Comparison of ENCODE assay signal across 8 cellular contexts in genomic region chr2:27920148-27920885, GRCh38. TPM values are rescaled to one million over a fixed set of nuclear protein-coding genes. Genes with fewer than 3 reads are reported as not detected.
DNase-seq lines count a peak whose midpoint lies in the region; ATAC-seq and TF ChIP-seq lines count a peak whose summit lies in the region.

No MANE protein-coding gene starts in this region.

- H3K27ac Mint-ChIP-seq in activated naive CD4-positive, alpha-beta T cell treated with anti-CD3 and anti-CD28 coated beads, Interleukin-2, amount 10 ng/mL, durations not matched to agents 7 days and 5 days = no peak overlapping the region

- peaks cover 0 to 14% (median 5%) of the 10 kb centered on the region in 11 experiments; a peak in 7 of 22 replicates for H3K36me3 ChIP-seq in BLaER1 treated with 17β-estradiol and CSF1 and Interleukin-3, amounts not matched to agents 10 nM and 100 nM
- no peaks in the 10 kb centered on the region for H3K36me3 ChIP-seq in muscle layer of duodenum (ENCODE audit: control insufficient read depth in 1 of 2, insufficient read depth in 2 of 2, low read length in 2 of 2)

- intact Hi-C loops in dorsolateral prefrontal cortex (cut with DNase I) = no loop called here

- H3K4me3 Mint-ChIP-seq in activated naive CD4-positive, alpha-beta T cell treated with anti-CD3 and anti-CD28 coated beads, Interleukin-2, amount 10 ng/mL, durations not matched to agents 7 days and 5 days = no peak overlapping the region

- no peaks in the 10 kb centered on the region for H4K20me1 ChIP-seq in BLaER1 treated with 17β-estradiol and CSF1 and Interleukin-3, amounts not matched to agents 10 nM and 100 nM

- peaks cover 7% of the 10 kb centered on the region for H3K4me1 Mint-ChIP-seq in activated naive CD4-positive, alpha-beta T cell treated with anti-CD3 and anti-CD28 coated beads, Interleukin-2, amount 10 ng/mL, durations not matched to agents 7 days and 5 days

- ATAC-seq in HG03354 (IDR thresholded peaks at IDR 0.05; ENCODE audit: poor library complexity, severe bottlenecking, unreplicated experiment) = no peak

- peak overlapping the region in 6 of 11 experiments; percentile 1 to 82 (median 59); a peak in 9 of 22 replicates for H3K27ac ChIP-seq in BLaER1 treated with 17β-estradiol and CSF1 and Interleukin-3, amounts not matched to agents 10 nM and 100 nM
- H3K27ac ChIP-seq in dorsolateral prefrontal cortex = peak overlapping the region in 33 of 59 donors; percentile 1 to 83 (median 48)
- peak overlapping the region; percentile 19 for H3K27ac ChIP-seq in muscle layer of duodenum (ENCODE audit: low read length)

- peaks cover 8% of the 10 kb centered on the region for H3K36me3 Mint-ChIP-seq in activated naive CD4-positive, alpha-beta T cell treated with anti-CD3 and anti-CD28 coated beads, Interleukin-2, amount 10 ng/mL, durations not matched to agents 7 days and 5 days

- peak overlapping the region in 2 of 11 experiments; percentile 25 to 58; a peak in 2 of 22 replicates for H3K9ac ChIP-seq in BLaER1 treated with 17β-estradiol and CSF1 and Interleukin-3, amounts not matched to agents 10 nM and 100 nM

- H3K4me2 ChIP-seq in BLaER1 treated with 17β-estradiol and CSF1 and Interleukin-3, amounts not matched to agents 10 nM and 100 nM = peak overlapping the region; percentile 14 to 79 (median 44); a peak in 19 of 22 replicates

- no peaks in the 10 kb centered on the region for H3K9me3 Mint-ChIP-seq in activated naive CD4-positive, alpha-beta T cell treated with anti-CD3 and anti-CD28 coated beads, Interleukin-2, amount 10 ng/mL, durations not matched to agents 7 days and 5 days

- CTCF ChIA-PET in activated naive CD4-positive, alpha-beta T cell treated with anti-CD3 and anti-CD28 coated beads, Interleukin-2, amount 10 ng/mL, durations not matched to agents 7 days and 5 days (lab: Charles Lee) = interaction anchor here (0.7 kb wide), 1 partner anchor 11 kb away, joined by 3 read pairs; no protein-coding TSS in a partner anchor

- TF ChIP-seq CTCF in dorsolateral prefrontal cortex (IDR thresholded peaks at IDR 0.05 in 54 of 56, conservative IDR thresholded peaks at IDR 0.05 in 2 of 56; ENCODE audit: low read depth in 1 of 56, partially characterized antibody in 56 of 56) = no peak

- no peaks in the 10 kb centered on the region for H3K27me3 Mint-ChIP-seq in activated naive CD4-positive, alpha-beta T cell treated with anti-CD3 and anti-CD28 coated beads, Interleukin-2, amount 10 ng/mL, durations not matched to agents 7 days and 5 days

- peaks cover 12 to 40% (median 21%) of the 10 kb centered on the region in 10 experiments; a peak in 19 of 20 replicates for H3K4me1 ChIP-seq in BLaER1 treated with 17β-estradiol and CSF1 and Interleukin-3, amounts not matched to agents 10 nM and 100 nM
- H3K4me1 ChIP-seq in muscle layer of duodenum (ENCODE audit: control insufficient read depth in 1 of 2, insufficient read depth in 2 of 2, low read length in 2 of 2) = peaks cover 5 to 6% of the 10 kb centered on the region in 2 donors

- peaks cover 0 to 10% (median 5%) of the 10 kb centered on the region in 11 experiments; a peak in 5 of 22 replicates for H3K9me3 ChIP-seq in BLaER1 treated with 17β-estradiol and CSF1 and Interleukin-3, amounts not matched to agents 10 nM and 100 nM (replicated peaks in 1 of 11)
- no peaks in the 10 kb centered on the region for H3K9me3 ChIP-seq in muscle layer of duodenum (ENCODE audit: control insufficient read depth in 1 of 2, low read length in 2 of 2)

- H3K4me3 ChIP-seq in BLaER1 treated with 17β-estradiol and CSF1 and Interleukin-3, amounts not matched to agents 10 nM and 100 nM = no peak overlapping the region
- H3K4me3 ChIP-seq in dorsolateral prefrontal cortex = no peak overlapping the region
- H3K4me3 ChIP-seq in muscle layer of duodenum (ENCODE audit: low read depth in 1 of 2, low read length in 2 of 2) = no peak overlapping the region

- no peaks in the 10 kb centered on the region for H3K27me3 ChIP-seq in BLaER1 treated with 17β-estradiol and CSF1 and Interleukin-3, amounts not matched to agents 10 nM and 100 nM
- H3K27me3 ChIP-seq in dorsolateral prefrontal cortex = no peaks in the 10 kb centered on the region
- no peaks in the 10 kb centered on the region for H3K27me3 ChIP-seq in muscle layer of duodenum (ENCODE audit: low read depth, low read length)

- DNase-seq in NCI-H460 (ENCODE audit: extremely low read depth, low read depth) = peak; percentile 54
- no peak for DNase-seq in dorsolateral prefrontal cortex
- DNase-seq in DMS 273 (lab: John Stamatoyannopoulos, UW; ENCODE audit: unreplicated experiment) = no peak
- DNase-seq in cortex of kidney (lab: John Stamatoyannopoulos, UW) = no peak
- DNase-seq in activated naive CD4-positive, alpha-beta T cell treated with anti-CD3 and anti-CD28 coated beads, Interleukin-2, amount 10 ng/mL, durations not matched to agents 7 days and 5 days = no peak

RNA-seq across cellular contexts. Expression of gene BABAM2, which starts 29.8 kb away (rescaled TPM):
- total RNA-seq in NCI-H460 (2014; rRNA removed; shearing (Covaris generic)) = 58.8 and 61.1 TPM in 2 replicates
- polyA plus RNA-seq in NCI-H460 (2014; cell fraction: nucleus; rRNA removed) = 12.1 and 12.9 TPM in 2 replicates
- total RNA-seq in dorsolateral prefrontal cortex = 10 to 100 TPM; 31.9 to 79.7 (median 53.8) TPM

RNA-seq across cellular contexts. Expression of gene RBKS, which starts 30.1 kb away (rescaled TPM):
- total RNA-seq in NCI-H460 (2014; rRNA removed; shearing (Covaris generic)) = 3.0 and 3.8 TPM in 2 replicates
- polyA plus RNA-seq in NCI-H460 (2014; cell fraction: nucleus; rRNA removed) = 1.6 and 5.3 TPM in 2 replicates
- 10 to 100 TPM in 1 of 120 experiments, 1 to 10 TPM in 119; 2.1 to 10.6 (median 4.0) TPM for total RNA-seq in dorsolateral prefrontal cortex
